Comparison of ENCODE assay signal across 17 cellular contexts in the genomic region with DNA sequence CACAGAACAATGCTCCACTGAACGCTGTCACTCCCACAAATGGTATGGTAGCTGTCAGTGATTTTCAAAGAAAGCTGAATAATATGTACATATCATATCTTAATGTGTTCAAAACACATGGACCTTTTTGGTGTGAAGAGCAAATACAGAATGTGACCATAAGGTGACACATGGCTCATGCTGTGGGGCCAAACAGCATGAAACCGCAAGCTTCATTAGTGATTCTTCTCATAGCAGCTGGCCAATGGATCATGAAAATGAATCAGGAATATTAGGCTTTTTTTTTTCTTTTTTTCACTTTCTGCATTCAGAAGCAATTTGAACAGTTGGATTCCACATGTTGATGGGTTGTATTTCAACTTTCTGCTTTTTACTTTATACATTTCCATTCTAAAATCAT. TPM values are rescaled to one million over a fixed set of nuclear protein-coding genes. Genes with fewer than 3 reads are reported as not detected.
DNase-seq lines count a peak whose midpoint lies in the region; ATAC-seq lines count a peak whose summit lies in the region.
"Had no signal": no experiment of that assay in that cellular context is flagged by ENCODE, and none has a peak within 500 bp of the region (broad histone marks: within the 10 kb centered on the region; RNA-seq: fewer than 3 reads in every experiment).

No MANE protein-coding gene starts in this region.

- intact Hi-C loops in Right ventricle myocardium inferior (cut with DNase I): no loop called here

- ATAC-seq in HG03469 (IDR thresholded peaks at IDR 0.05; ENCODE audit: unreplicated experiment) (no peak), Right ventricle myocardium inferior (no peak)
- ATAC-seq: PC-3 had no signal

- DNase-seq in NCI-H146 (lab: John Stamatoyannopoulos, UW): peak; percentile 21
- no peak for DNase-seq in NCI-H146 treated with DMSO at 0.1 percent for 48 hours (lab: John Stamatoyannopoulos, UW; ENCODE audit: unreplicated experiment)
- peak; percentile 59 for DNase-seq in NCI-H69 (lab: John Stamatoyannopoulos, UW)
- peak; percentile 31 for DNase-seq in iPS-NIHi11 (ENCODE audit: low spot score)
- no peak for DNase-seq in activated CD4-positive, CD25-positive, alpha-beta regulatory T cell (lab: John Stamatoyannopoulos, UW)
- DNase-seq in activated naive CD4-positive, alpha-beta T cell (lab: John Stamatoyannopoulos, UW): no peak
- DNase-seq in Right ventricle myocardium inferior (ENCODE audit: missing footprints): no peak
- DNase-seq: DMS 273 treated with DMSO at 0.1 percent for 48 hours, GF-D8, NCI-H1105, NCI-H187 treated with DMSO at 0.1 percent for 48 hours, NCI-H82 had no signal

RNA-seq across cellular contexts. Expression of a gene that starts 54.9 kb away (rescaled TPM):
- not detected for total RNA-seq in Right ventricle myocardium inferior
- total RNA-seq: Daoy, NCI-H460, PC-3, SJSA1 had no signal

Comparison
In these comparisons a context has a peak if more than half of its experiments do, and no peak if none do; other contexts are left out.
1. DNase-seq: peak in NCI-H146 (single experiment), NCI-H69 (single experiment) and iPS-NIHi11 (single experiment); none in NCI-H146 treated with DMSO at 0.1 percent for 48 hours (single experiment), activated CD4-positive, CD25-positive, alpha-beta regulatory T cell (0 of 4), activated naive CD4-positive, alpha-beta T cell (0 of 4) and Right ventricle myocardium inferior (single experiment).